Comparison of ENCODE assay signal across 8 cellular contexts in genomic region chr17:9021985-9022552, GRCh38. TPM values are rescaled to one million over a fixed set of nuclear protein-coding genes. Genes with fewer than 3 reads are reported as not detected.
DNase-seq lines count a peak whose midpoint lies in the region; ATAC-seq and TF ChIP-seq lines count a peak whose summit lies in the region.

No MANE protein-coding gene starts in this region.

- WGBS in right cardiac atrium = under 1% methylated on average over 76 of the region's 76 CpGs

- peaks cover 60% of the 10 kb centered on the region for H3K27me3 Mint-ChIP-seq in activated T-helper 2 cell treated with anti-CD3 and anti-CD28 coated beads, Interferon-gamma antibody, Interleukin-2, Interleukin-4, amounts not matched to agents 10 μg/mL and 5 μg/mL and 100 μg/mL, durations not matched to agents 14 hours and 24 hours and 36 hours (ENCODE audit: low read depth)

- H3K27ac Mint-ChIP-seq in activated T-helper 2 cell treated with anti-CD3 and anti-CD28 coated beads, Interferon-gamma antibody, Interleukin-2, Interleukin-4, amounts not matched to agents 10 μg/mL and 5 μg/mL and 100 μg/mL, durations not matched to agents 14 hours and 24 hours and 36 hours = no peak overlapping the region

- peak overlapping the region; percentile 19 for H3K27ac ChIP-seq in right cardiac atrium (ENCODE audit: low read length)

- no peaks in the 10 kb centered on the region for H3K9me3 ChIP-seq in right cardiac atrium (ENCODE audit: control insufficient read depth, low read length)

- no peak for DNase-seq in AG04449 (ENCODE audit: low read depth, low spot score)
- DNase-seq in H7 = peak; percentile 78
- DNase-seq in activated T-helper 2 cell treated with anti-CD3 and anti-CD28 coated beads, Interferon-gamma antibody, Interleukin-2, Interleukin-4, amounts not matched to agents 10 μg/mL and 5 μg/mL and 100 μg/mL, durations not matched to agents 14 hours and 24 hours and 36 hours (ENCODE audit: low spot score) = no peak
- DNase-seq in right cardiac atrium = peak; percentile 66 to 79 (median 79)
- peak; percentile 66 for DNase-seq in sciatic nerve (ENCODE audit: low spot score)
- DNase-seq in effector CD8-positive, alpha-beta T cell (lab: John Stamatoyannopoulos, UW) = no peak
- no peak for DNase-seq in HuH-7 (ENCODE audit: low spot score)

- CTCF ChIA-PET in AG04449 (lab: Yijun Ruan, JAX) = no interaction called here

- H3K4me1 ChIP-seq in right cardiac atrium (ENCODE audit: control insufficient read depth, insufficient read depth, low read length) = no peaks in the 10 kb centered on the region

- intact Hi-C loops in activated T-helper 2 cell treated with anti-CD3 and anti-CD28 coated beads, Interferon-gamma antibody, Interleukin-2, Interleukin-4, amounts not matched to agents 10 μg/mL and 5 μg/mL and 100 μg/mL, durations not matched to agents 14 hours and 24 hours and 36 hours (cut with micrococcal nuclease) = no loop called here
- intact Hi-C loops in right cardiac atrium (cut with DNase I) = loop anchor here in 1 of 4 donors (5.0 kb wide), 1 partner anchor 80 kb away; no protein-coding TSS in a partner anchor
- intact Hi-C loops in sciatic nerve (cut with DNase I) = no loop called here

- H3K9me3 Mint-ChIP-seq in activated T-helper 2 cell treated with anti-CD3 and anti-CD28 coated beads, Interferon-gamma antibody, Interleukin-2, Interleukin-4, amounts not matched to agents 10 μg/mL and 5 μg/mL and 100 μg/mL, durations not matched to agents 14 hours and 24 hours and 36 hours = no peaks in the 10 kb centered on the region

- H3K36me3 ChIP-seq in H7 (replicated peaks; ENCODE audit: control insufficient read depth, insufficient read depth, low read length) = no peaks in the 10 kb centered on the region

- POLR2A ChIA-PET in AG04449 (lab: Yijun Ruan, JAX) = no interaction called here

- TF ChIP-seq CTCF in AG04449 (IDR thresholded peaks at IDR 0.05; ENCODE audit: insufficient read depth, low read length, missing control alignments) = no peak

- peak overlapping the region; percentile 85 for H3K4me3 Mint-ChIP-seq in activated T-helper 2 cell treated with anti-CD3 and anti-CD28 coated beads, Interferon-gamma antibody, Interleukin-2, Interleukin-4, amounts not matched to agents 10 μg/mL and 5 μg/mL and 100 μg/mL, durations not matched to agents 14 hours and 24 hours and 36 hours (ENCODE audit: low read depth)

- H3K36me3 Mint-ChIP-seq in activated T-helper 2 cell treated with anti-CD3 and anti-CD28 coated beads, Interferon-gamma antibody, Interleukin-2, Interleukin-4, amounts not matched to agents 10 μg/mL and 5 μg/mL and 100 μg/mL, durations not matched to agents 14 hours and 24 hours and 36 hours (ENCODE audit: low read depth) = peaks cover 2% of the 10 kb centered on the region

- H3K4me3 ChIP-seq in AG04449 (ENCODE audit: low read depth, low read length) (peak overlapping the region; percentile 48), H7 (ENCODE audit: insufficient read depth, low read depth, low read length) (peak overlapping the region; percentile 44), right cardiac atrium (ENCODE audit: low read length) (peak overlapping the region; percentile 87)

- H3K27me3 ChIP-seq in H7 (ENCODE audit: control insufficient read depth, insufficient read depth, low read length) (peaks cover 84% of the 10 kb centered on the region), right cardiac atrium (ENCODE audit: control insufficient read depth, insufficient read depth) (no peaks in the 10 kb centered on the region)

- H3K4me1 Mint-ChIP-seq in activated T-helper 2 cell treated with anti-CD3 and anti-CD28 coated beads, Interferon-gamma antibody, Interleukin-2, Interleukin-4, amounts not matched to agents 10 μg/mL and 5 μg/mL and 100 μg/mL, durations not matched to agents 14 hours and 24 hours and 36 hours (ENCODE audit: low read depth) = peaks cover 4% of the 10 kb centered on the region

- peak; percentile 62 to 78 for ATAC-seq in right cardiac atrium
- ATAC-seq in sciatic nerve = peak; percentile 41
- no peak for ATAC-seq in HG02610 (IDR thresholded peaks at IDR 0.05; ENCODE audit: unreplicated experiment)

RNA-seq across cellular contexts. Expression of gene NTN1, which starts 0.8 kb away (rescaled TPM):
- 8.9 and 19.1 TPM in 2 replicates for total RNA-seq in H7 (2014; rRNA removed; shearing (Covaris generic))
- total RNA-seq in activated T-helper 2 cell treated with anti-CD3 and anti-CD28 coated beads, Interferon-gamma antibody, Interleukin-2, Interleukin-4, amounts not matched to agents 10 μg/mL and 5 μg/mL and 100 μg/mL, durations not matched to agents 14 hours and 24 hours and 36 hours = 0.41 and 0.60 TPM in 2 replicates
- total RNA-seq in right cardiac atrium (100 to 1,000 TPM; 140 to 265 (median 184) TPM), sciatic nerve (22.8 TPM)
- 90.5 TPM for polyA plus RNA-seq in right cardiac atrium

RNA-seq across cellular contexts. Expression of gene PIK3R5, which starts 56.6 kb away (rescaled TPM):
- 13.3 and 33.6 TPM in 2 replicates for total RNA-seq in H7 (2014; rRNA removed; shearing (Covaris generic))
- 46.8 and 47.7 TPM in 2 replicates for total RNA-seq in activated T-helper 2 cell treated with anti-CD3 and anti-CD28 coated beads, Interferon-gamma antibody, Interleukin-2, Interleukin-4, amounts not matched to agents 10 μg/mL and 5 μg/mL and 100 μg/mL, durations not matched to agents 14 hours and 24 hours and 36 hours
- total RNA-seq in right cardiac atrium = 1 to 10 TPM; 2.7 to 5.2 (median 5.0) TPM
- 2.0 TPM for polyA plus RNA-seq in right cardiac atrium
- total RNA-seq in sciatic nerve = 15.1 TPM

Comparison
In these comparisons a context has a peak if more than half of its experiments do, and no peak if none do; other contexts are left out.
1. DNase-seq: peak in H7 (single experiment), right cardiac atrium (3 of 3) and sciatic nerve (single experiment); none in AG04449 (single experiment), activated T-helper 2 cell treated with anti-CD3 and anti-CD28 coated beads, Interferon-gamma antibody, Interleukin-2, Interleukin-4, amounts not matched to agents 10 μg/mL and 5 μg/mL and 100 μg/mL, durations not matched to agents 14 hours and 24 hours and 36 hours (single experiment), effector CD8-positive, alpha-beta T cell (single experiment) and HuH-7 (single experiment).
2. Peak in every context shown above with its lines, with median percentiles within 50 percentile points of each other: H3K4me3 ChIP-seq.